Comparison of ENCODE assay signal across 1 cellular context in the genomic region with DNA sequence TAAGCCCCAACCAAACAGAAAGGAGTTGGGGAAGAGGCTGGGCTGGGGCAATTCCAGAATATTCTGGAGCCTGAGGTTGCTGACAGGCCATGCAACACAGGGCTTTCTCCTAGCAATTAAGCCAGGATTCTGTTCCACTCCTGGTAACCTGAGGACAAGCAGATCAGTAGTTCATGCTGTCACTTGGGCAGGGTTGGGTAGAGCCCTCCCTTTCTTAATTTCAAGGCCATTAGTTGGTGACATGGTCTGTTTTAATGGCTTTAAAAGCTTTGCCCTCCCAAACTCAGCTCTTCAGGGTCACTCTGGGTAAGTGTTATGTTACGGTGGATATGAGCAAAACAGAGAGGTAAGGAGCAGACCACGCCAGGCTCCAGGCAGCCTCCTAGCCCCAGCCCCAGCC.
TF ChIP-seq lines count a peak whose summit lies in the region.

No MANE protein-coding gene starts in this region.

TF ChIP-seq in IMR-90, 13 proteins besides CTCF, POLR2A, EP300 and RAD21:
- TF ChIP-seq, protein P1, sequence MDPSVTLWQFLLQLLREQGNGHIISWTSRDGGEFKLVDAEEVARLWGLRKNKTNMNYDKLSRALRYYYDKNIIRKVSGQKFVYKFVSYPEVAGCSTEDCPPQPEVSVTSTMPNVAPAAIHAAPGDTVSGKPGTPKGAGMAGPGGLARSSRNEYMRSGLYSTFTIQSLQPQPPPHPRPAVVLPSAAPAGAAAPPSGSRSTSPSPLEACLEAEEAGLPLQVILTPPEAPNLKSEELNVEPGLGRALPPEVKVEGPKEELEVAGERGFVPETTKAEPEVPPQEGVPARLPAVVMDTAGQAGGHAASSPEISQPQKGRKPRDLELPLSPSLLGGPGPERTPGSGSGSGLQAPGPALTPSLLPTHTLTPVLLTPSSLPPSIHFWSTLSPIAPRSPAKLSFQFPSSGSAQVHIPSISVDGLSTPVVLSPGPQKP (IDR thresholded peaks at IDR 0.05; ENCODE audit: borderline replicate concordance, low read depth, low read length): no peak
- TF ChIP-seq NFE2L2 (IDR thresholded peaks at IDR 0.05; ENCODE audit: low read depth, low read length) (no peak), MAZ (IDR thresholded peaks at IDR 0.05; ENCODE audit: borderline replicate concordance, low read depth, low read length) (no peak), MAFK (IDR thresholded peaks at IDR 0.05; ENCODE audit: low read depth, low read length) (no peak), SMC3 (IDR thresholded peaks at IDR 0.05; ENCODE audit: low read depth, low read length) (no peak), CEBPB (IDR thresholded peaks at IDR 0.05; ENCODE audit: low read depth, low read length) (no peak)
